8 cellular contexts compared by ENCODE assay signal in genomic region chr5:139652788-139653241, GRCh38. TPM values are rescaled to one million over a fixed set of nuclear protein-coding genes. Genes with fewer than 3 reads are reported as not detected.
DNase-seq lines count a peak whose midpoint lies in the region; ATAC-seq and TF ChIP-seq lines count a peak whose summit lies in the region.

No MANE protein-coding gene starts in this region.

- peaks cover 29% of the 10 kb centered on the region for H3K27me3 Mint-ChIP-seq in activated CD8-positive, alpha-beta T cell treated with anti-CD3 and anti-CD28 coated beads for 36 hours

- H3K4me3 ChIP-seq in GM12865 (ENCODE audit: low read depth, low read length) (peak overlapping the region; percentile 84), tibial nerve (peak overlapping the region in 2 of 4 donors; percentile 10 to 28)

- CTCF ChIA-PET in activated CD8-positive, alpha-beta T cell treated with anti-CD3 and anti-CD28 coated beads for 36 hours (lab: Charles Lee): interaction anchor here (1.2 to 5.8 kb wide), 3 partner anchors 18 to 113 kb away, joined by 3 to 40 read pairs (median 28); no protein-coding TSS in a partner anchor

- peaks cover 54% of the 10 kb centered on the region for H3K4me1 Mint-ChIP-seq in activated CD8-positive, alpha-beta T cell treated with anti-CD3 and anti-CD28 coated beads for 36 hours (ENCODE audit: low read depth)

- WGBS in tibial nerve, 2 donors: 19 to 30% methylated on average over 5 of the region's 5 CpGs

- peak overlapping the region; percentile 17 for H3K27ac Mint-ChIP-seq in activated CD8-positive, alpha-beta T cell treated with anti-CD3 and anti-CD28 coated beads for 36 hours

- DNase-seq in GM12865 (ENCODE audit: low read depth): peak; percentile 85
- DNase-seq in activated CD8-positive, alpha-beta T cell treated with anti-CD3 and anti-CD28 coated beads for 36 hours: peak; percentile 48
- no peak for DNase-seq in tibial nerve (ENCODE audit: low spot score in 2 of 2)
- DNase-seq in RKO (ENCODE audit: low spot score): no peak
- no peak for DNase-seq in NCI-H345 treated with DMSO at 0.1 percent for 48 hours (lab: John Stamatoyannopoulos, UW; ENCODE audit: unreplicated experiment)
- DNase-seq in NCI-H2196 (lab: John Stamatoyannopoulos, UW; ENCODE audit: unreplicated experiment): no peak

- peak overlapping the region; percentile 7 for H3K4me3 Mint-ChIP-seq in activated CD8-positive, alpha-beta T cell treated with anti-CD3 and anti-CD28 coated beads for 36 hours

- intact Hi-C loops in activated CD8-positive, alpha-beta T cell treated with anti-CD3 and anti-CD28 coated beads for 36 hours (cut with micrococcal nuclease): loop anchor here (5.0 kb wide), 1 partner anchor 59 kb away; no protein-coding TSS in a partner anchor

- H3K27ac ChIP-seq in layer of hippocampus (ENCODE audit: low read depth, low read length) (peak overlapping the region; percentile 96), tibial nerve (peak overlapping the region; percentile 87 to 98 (median 90))

- H3K9me3 ChIP-seq in tibial nerve: no peaks in the 10 kb centered on the region

- no peak for TF ChIP-seq EP300 in tibial nerve (IDR thresholded peaks at IDR 0.05)

- POLR2A ChIA-PET in activated CD8-positive, alpha-beta T cell treated with anti-CD3 and anti-CD28 coated beads for 36 hours (lab: Charles Lee): interaction anchor here (1.4 to 11.4 kb wide), 2 partner anchors 8 to 17 kb away, joined by 4 to 87 read pairs; no protein-coding TSS in a partner anchor

- no peak for TF ChIP-seq POLR2A in tibial nerve (IDR thresholded peaks at IDR 0.05)

- TF ChIP-seq CTCF in GM12865 (IDR thresholded peaks at IDR 0.05; ENCODE audit: insufficient read depth, low read depth, low read length, missing control alignments) (no peak), tibial nerve (IDR thresholded peaks at IDR 0.05) (no peak)
- TF ChIP-seq CTCF in activated CD8-positive, alpha-beta T cell treated with anti-CD3 and anti-CD28 coated beads for 36 hours (IDR thresholded peaks at IDR 0.05): no peak

- ATAC-seq in HG02610 (IDR thresholded peaks at IDR 0.05; ENCODE audit: unreplicated experiment): peak; percentile 36
- ATAC-seq in activated CD8-positive, alpha-beta T cell treated with anti-CD3 and anti-CD28 coated beads for 36 hours: peak; percentile 35

- no peaks in the 10 kb centered on the region for H3K9me3 Mint-ChIP-seq in activated CD8-positive, alpha-beta T cell treated with anti-CD3 and anti-CD28 coated beads for 36 hours

- no peaks in the 10 kb centered on the region for H3K36me3 ChIP-seq in tibial nerve

- H3K4me1 ChIP-seq in tibial nerve: peaks cover 5 to 82% (median 73%) of the 10 kb centered on the region in 4 donors

- H3K36me3 Mint-ChIP-seq in activated CD8-positive, alpha-beta T cell treated with anti-CD3 and anti-CD28 coated beads for 36 hours (ENCODE audit: low read depth): no peaks in the 10 kb centered on the region

- no peaks in the 10 kb centered on the region for H3K27me3 ChIP-seq in layer of hippocampus (ENCODE audit: control insufficient read depth, insufficient read depth, low read length)
- H3K27me3 ChIP-seq in tibial nerve: no peaks in the 10 kb centered on the region

RNA-seq across cellular contexts. Expression of gene CXXC5, which starts 4.7 kb away (rescaled TPM):
- 1 to 10 TPM; 3.5 to 4.3 TPM for total RNA-seq in activated CD8-positive, alpha-beta T cell treated with anti-CD3 and anti-CD28 coated beads for 36 hours
- 10 to 100 TPM; 45.0 to 80.4 (median 67.0) TPM for total RNA-seq in tibial nerve

Comparison
In these comparisons a context has a peak if more than half of its experiments do, and no peak if none do; other contexts are left out.
1. DNase-seq: peak in GM12865 (single experiment) and activated CD8-positive, alpha-beta T cell treated with anti-CD3 and anti-CD28 coated beads for 36 hours (single experiment); none in tibial nerve (0 of 2), RKO (single experiment), NCI-H345 treated with DMSO at 0.1 percent for 48 hours (single experiment) and NCI-H2196 (single experiment).
2. RNA of gene CXXC5, which starts 4.7 kb away (total RNA-seq): 45.0 to 80.4 TPM in tibial nerve; 3.5 to 4.3 TPM in activated CD8-positive, alpha-beta T cell treated with anti-CD3 and anti-CD28 coated beads for 36 hours; every median in the first group is over 4 times any median in the second.